ENCODE assay signal across 1 cellular context in genomic region chr20:14951707-14952106, GRCh38.
TF ChIP-seq lines count a peak whose summit lies in the region.

No MANE protein-coding gene starts in this region.

TF ChIP-seq in WTC11, 78 proteins besides CTCF, POLR2A, EP300 and RAD21 (continued from another document):
- TF ChIP-seq FOXP4 (CRISPR knock-in tag; IDR thresholded peaks at IDR 0.05) = no peak
- TF ChIP-seq TEAD1 (CRISPR knock-in tag; IDR thresholded peaks at IDR 0.05) = no peak
- no peak for TF ChIP-seq FOXP1 (CRISPR knock-in tag; IDR thresholded peaks at IDR 0.05; ENCODE audit: borderline replicate concordance)
- no peak for TF ChIP-seq MXD4 (CRISPR knock-in tag; IDR thresholded peaks at IDR 0.05; ENCODE audit: borderline replicate concordance)
- no peak for TF ChIP-seq NR3C1 (CRISPR knock-in tag; conservative IDR thresholded peaks at IDR 0.05; ENCODE audit: low read depth)
- no peak for TF ChIP-seq AFF4 (CRISPR knock-in tag; IDR thresholded peaks at IDR 0.05; ENCODE audit: borderline replicate concordance)
- TF ChIP-seq TEAD4 (CRISPR knock-in tag; IDR thresholded peaks at IDR 0.05) = no peak
